In the genomic region with DNA sequence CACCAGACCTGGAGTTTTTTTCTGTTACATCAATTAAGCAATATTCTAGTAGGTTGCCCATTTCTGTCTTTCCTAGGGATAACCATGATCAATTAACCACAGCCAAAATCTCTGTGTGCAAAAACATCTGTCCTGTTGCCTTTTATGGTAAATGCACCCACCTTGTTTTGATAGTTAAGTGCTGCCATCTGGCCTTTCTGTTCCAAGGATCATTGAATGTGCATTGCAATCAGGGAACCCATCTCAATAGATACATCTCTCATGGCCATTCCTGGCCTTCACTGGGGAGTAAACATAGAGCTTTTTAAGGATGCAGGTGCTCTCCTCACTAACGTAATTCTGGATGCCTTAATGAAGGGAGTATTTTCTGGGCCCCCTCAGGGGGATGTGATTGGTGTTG, we compare ENCODE assay signal across 2 cellular contexts.
TF ChIP-seq lines count a peak whose summit lies in the region.

No MANE protein-coding gene starts in this region.

TF ChIP-seq in SK-N-SH, 30 proteins besides CTCF, POLR2A, EP300 and RAD21 (continued from another document):
- TF ChIP-seq REST (IDR thresholded peaks at IDR 0.05; ENCODE audit: low read depth, low read length) (no peak), USF2 (IDR thresholded peaks at IDR 0.05; ENCODE audit: borderline replicate concordance, low read depth, low read length) (no peak), NFIC (IDR thresholded peaks at IDR 0.05; ENCODE audit: borderline replicate concordance) (no peak), YY1 (IDR thresholded peaks at IDR 0.05; ENCODE audit: low read depth) (no peak)

TF ChIP-seq in SK-N-SH treated with all-trans-retinoic acid at 6 μM for 48 hours, 23 proteins besides CTCF, POLR2A, EP300 and RAD21 (continued from another document):
- TF ChIP-seq RARB (CRISPR knock-in tag; IDR thresholded peaks at IDR 0.05) (no peak), ISL1 (CRISPR knock-in tag; IDR thresholded peaks at IDR 0.05) (no peak), TSHZ2 (CRISPR knock-in tag; IDR thresholded peaks at IDR 0.05) (no peak), OSR1 (CRISPR knock-in tag; IDR thresholded peaks at IDR 0.05) (no peak), ZFP3 (CRISPR knock-in tag; IDR thresholded peaks at IDR 0.05) (no peak), SNAI2 (CRISPR knock-in tag; IDR thresholded peaks at IDR 0.05) (no peak), PPARA (CRISPR knock-in tag; IDR thresholded peaks at IDR 0.05; ENCODE audit: borderline replicate concordance) (no peak), TOX (CRISPR knock-in tag; IDR thresholded peaks at IDR 0.05; ENCODE audit: borderline replicate concordance) (no peak), CSDC2 (CRISPR knock-in tag; IDR thresholded peaks at IDR 0.05) (no peak), ZNF565 (CRISPR knock-in tag; conservative IDR thresholded peaks at IDR 0.05; ENCODE audit: low read depth) (no peak), GLIS3 (CRISPR knock-in tag; IDR thresholded peaks at IDR 0.05) (no peak)
- TF ChIP-seq, protein P1, sequence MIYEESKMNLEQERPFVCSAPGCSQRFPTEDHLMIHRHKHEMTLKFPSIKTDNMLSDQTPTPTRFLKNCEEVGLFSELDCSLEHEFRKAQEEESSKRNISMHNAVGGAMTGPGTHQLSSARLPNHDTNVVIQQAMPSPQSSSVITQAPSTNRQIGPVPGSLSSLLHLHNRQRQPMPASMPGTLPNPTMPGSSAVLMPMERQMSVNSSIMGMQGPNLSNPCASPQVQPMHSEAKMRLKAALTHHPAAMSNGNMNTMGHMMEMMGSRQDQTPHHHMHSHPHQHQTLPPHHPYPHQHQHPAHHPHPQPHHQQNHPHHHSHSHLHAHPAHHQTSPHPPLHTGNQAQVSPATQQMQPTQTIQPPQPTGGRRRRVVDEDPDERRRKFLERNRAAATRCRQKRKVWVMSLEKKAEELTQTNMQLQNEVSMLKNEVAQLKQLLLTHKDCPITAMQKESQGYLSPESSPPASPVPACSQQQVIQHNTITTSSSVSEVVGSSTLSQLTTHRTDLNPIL (CRISPR knock-in tag; IDR thresholded peaks at IDR 0.05; ENCODE audit: low read depth) = no peak
